In the genomic region with DNA sequence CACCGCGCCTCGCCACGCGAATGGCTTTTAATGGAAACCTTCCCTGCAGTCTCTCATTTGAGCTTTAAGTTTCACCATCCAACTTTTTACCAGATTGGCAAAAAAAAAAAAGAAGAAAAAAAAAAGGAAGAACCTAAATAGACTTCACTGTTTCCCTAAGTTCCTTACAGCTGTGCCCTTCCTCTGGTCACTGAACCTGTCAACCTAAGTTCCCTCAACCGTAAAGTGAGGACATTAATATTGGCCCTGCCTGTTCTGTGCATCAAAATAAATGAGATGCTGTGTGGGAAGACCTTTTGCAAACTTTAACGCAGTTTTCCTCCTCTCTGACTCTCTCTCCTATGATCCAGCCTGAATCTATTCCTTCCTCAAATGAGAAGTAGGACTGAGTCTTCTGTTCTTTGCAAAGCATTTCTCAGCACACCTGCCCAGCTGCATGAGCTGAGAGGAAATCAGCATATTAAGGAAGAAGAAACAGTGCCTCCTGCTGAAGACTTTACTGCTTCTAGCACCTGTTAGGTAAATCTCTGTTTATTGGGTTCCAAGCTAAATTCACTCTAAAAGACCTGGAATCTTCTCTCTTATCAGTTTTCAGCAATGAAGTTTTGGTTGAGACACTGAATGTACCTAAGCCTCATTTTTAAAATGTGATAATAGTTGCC, we compare ENCODE assay signal across 19 cellular contexts.
DNase-seq lines count a peak whose midpoint lies in the region; ATAC-seq and TF ChIP-seq lines count a peak whose summit lies in the region.
"Had no signal": no experiment of that assay in that cellular context is flagged by ENCODE, and none has a peak within 500 bp of the region (broad histone marks: within the 10 kb centered on the region; RNA-seq: fewer than 3 reads in every experiment).

No MANE protein-coding gene starts in this region.

- DNase-seq in GM23338 (ENCODE audit: low spot score) (peak; percentile 65), NB4 (ENCODE audit: low read depth) (peak; percentile 17), neural crest cell (ENCODE audit: low read depth, low spot score) (no peak), HAP-1 (ENCODE audit: low spot score in 2 of 2) (no peak), osteoblast (ENCODE audit: insufficient read length, low spot score, missing footprints) (no peak), hippocampal formation (lab: John Stamatoyannopoulos, UW) (no peak)
- DNase-seq: activated CD4-positive, CD25-positive, alpha-beta regulatory T cell; activated gamma-delta T cell treated with Interleukin-2 at 50 U/mL for 16 hours; BE2C; esophagus squamous epithelium; heart left ventricle; left lung; NCI-H1105; spleen; uterus had no signal

- peak; percentile 52 for ATAC-seq in GM23338
- ATAC-seq in HG03196 (IDR thresholded peaks at IDR 0.05; ENCODE audit: unreplicated experiment) = no peak
- ATAC-seq: heart left ventricle, left lung had no signal

- H3K27ac Mint-ChIP-seq in GM23338 = peak overlapping the region; percentile 2; the same call in 1 of the 2 replicates
- peak overlapping the region; percentile 55 for H3K27ac Mint-ChIP-seq in dendritic cell treated with granulocyte-macrophage colony-stimulating factor and Interleukin-4, amounts not matched to agents 40 ng/mL and 50 ng/mL, for 4 days
- H3K27ac Mint-ChIP-seq in neural crest cell (ENCODE audit: unreplicated experiment) = peak overlapping the region; percentile 95
- H3K27ac Mint-ChIP-seq: stimulated activated naive CD8-positive, alpha-beta T cell treated with anti-CD3 and anti-CD28 coated beads, Interleukin-15, Interleukin-2, amounts not matched to agents 100 ng/mL and 50 ng/mL, for 24 hours had no signal

- H3K4me3 Mint-ChIP-seq in GM23338 (no peak overlapping the region), neural crest cell (no peak overlapping the region)
- no peak overlapping the region for H3K4me3 Mint-ChIP-seq in dendritic cell treated with granulocyte-macrophage colony-stimulating factor and Interleukin-4, amounts not matched to agents 40 ng/mL and 50 ng/mL, for 4 days
- H3K4me3 Mint-ChIP-seq: stimulated activated naive CD8-positive, alpha-beta T cell treated with anti-CD3 and anti-CD28 coated beads, Interleukin-15, Interleukin-2, amounts not matched to agents 100 ng/mL and 50 ng/mL, for 24 hours had no signal

- H2AFZ ChIP-seq in GM23338 = no peak overlapping the region
- no peak overlapping the region for H2AFZ ChIP-seq in osteoblast (ENCODE audit: low read length)

- in situ Hi-C loops in HAP-1 (cut with MboI; ENCODE audit: low sequenced_read_pairs) = no loop called here

- H3K36me3 ChIP-seq in GM23338 (ENCODE audit: insufficient read depth) (no peaks in the 10 kb centered on the region), HAP-1 (replicated peaks) (no peaks in the 10 kb centered on the region), osteoblast (ENCODE audit: insufficient read depth, low read length) (no peaks in the 10 kb centered on the region)
- H3K36me3 ChIP-seq: esophagus squamous epithelium, uterus had no signal

- no peaks in the 10 kb centered on the region for H3K9me3 ChIP-seq in HAP-1
- H3K9me3 ChIP-seq in osteoblast (ENCODE audit: low read depth, low read length) = no peaks in the 10 kb centered on the region
- H3K9me3 ChIP-seq: BE2C, esophagus squamous epithelium, heart left ventricle, left lung, spleen, uterus had no signal

- TF ChIP-seq CTCF in GM23338 (conservative IDR thresholded peaks at IDR 0.05; ENCODE audit: low read depth in 2 of 2) = peak; percentile 55 to 72
- no peak for TF ChIP-seq CTCF in NB4 (IDR thresholded peaks at IDR 0.05; ENCODE audit: low read depth, low read length)
- TF ChIP-seq CTCF in neural crest cell (conservative IDR thresholded peaks at IDR 0.05) = no peak
- TF ChIP-seq CTCF in osteoblast (IDR thresholded peaks at IDR 0.05; ENCODE audit: extremely low read depth, low read depth, low read length) = no peak

- H3K4me3 ChIP-seq in GM23338 (no peak overlapping the region), NB4 (ENCODE audit: low read depth, low read length) (no peak overlapping the region), HAP-1 (no peak overlapping the region), osteoblast (ENCODE audit: insufficient read depth, low read length) (no peak overlapping the region)
- H3K4me3 ChIP-seq: coronary artery, esophagus squamous epithelium, heart left ventricle, left lung, spleen, uterus had no signal

- no peaks in the 10 kb centered on the region for H4K20me1 ChIP-seq in GM23338 (replicated peaks; ENCODE audit: insufficient read depth)
- no peaks in the 10 kb centered on the region for H4K20me1 ChIP-seq in osteoblast (ENCODE audit: insufficient read depth, low read length)

- H3K79me2 ChIP-seq in GM23338 (replicated peaks; ENCODE audit: insufficient read depth) (no peaks in the 10 kb centered on the region), osteoblast (ENCODE audit: insufficient read depth, low read length) (no peaks in the 10 kb centered on the region)

- H3K4me2 ChIP-seq in GM23338 = no peak overlapping the region
- no peak overlapping the region for H3K4me2 ChIP-seq in osteoblast (ENCODE audit: insufficient read depth, low read length)

- intact Hi-C loops in dendritic cell treated with granulocyte-macrophage colony-stimulating factor and Interleukin-4, amounts not matched to agents 40 ng/mL and 50 ng/mL, for 4 days (cut with micrococcal nuclease) = no loop called here

- H3K36me3 Mint-ChIP-seq in GM23338 (ENCODE audit: low read depth) (no peaks in the 10 kb centered on the region), neural crest cell (ENCODE audit: low read depth) (no peaks in the 10 kb centered on the region)
- H3K36me3 Mint-ChIP-seq in dendritic cell treated with granulocyte-macrophage colony-stimulating factor and Interleukin-4, amounts not matched to agents 40 ng/mL and 50 ng/mL, for 4 days (ENCODE audit: low read depth) = no peaks in the 10 kb centered on the region

- H3K9me3 Mint-ChIP-seq in GM23338 (no peaks in the 10 kb centered on the region; the same call in 2 of the 3 replicates), neural crest cell (no peaks in the 10 kb centered on the region)
- no peaks in the 10 kb centered on the region for H3K9me3 Mint-ChIP-seq in dendritic cell treated with granulocyte-macrophage colony-stimulating factor and Interleukin-4, amounts not matched to agents 40 ng/mL and 50 ng/mL, for 4 days
- H3K9me3 Mint-ChIP-seq: stimulated activated naive CD8-positive, alpha-beta T cell treated with anti-CD3 and anti-CD28 coated beads, Interleukin-15, Interleukin-2, amounts not matched to agents 100 ng/mL and 50 ng/mL, for 24 hours had no signal

- H3F3A ChIP-seq in GM23338 (replicated peaks; ENCODE audit: low read depth) = 0 out of 2 replicates have a peak, but pooled peaks cover 6% of the 10 kb centered on the region

- H3K9me2 ChIP-seq in GM23338 (ENCODE audit: insufficient read depth) = 0 out of 2 replicates have a peak, but pooled peaks cover 3% of the 10 kb centered on the region

- H3K4me1 ChIP-seq in GM23338 (ENCODE audit: insufficient read depth) (peaks cover 17% of the 10 kb centered on the region), HAP-1 (peaks cover 7% of the 10 kb centered on the region), osteoblast (ENCODE audit: insufficient read depth, low read length) (peaks cover 13% of the 10 kb centered on the region)
- H3K4me1 ChIP-seq: BE2C, uterus had no signal

- H3K27me3 Mint-ChIP-seq in GM23338 (ENCODE audit: insufficient read depth, low read depth, poor library complexity) = peaks cover 11% of the 10 kb centered on the region
- H3K27me3 Mint-ChIP-seq in dendritic cell treated with granulocyte-macrophage colony-stimulating factor and Interleukin-4, amounts not matched to agents 40 ng/mL and 50 ng/mL, for 4 days = no peaks in the 10 kb centered on the region
- H3K27me3 Mint-ChIP-seq in neural crest cell (ENCODE audit: low read depth) = no peaks in the 10 kb centered on the region

- H3K27ac ChIP-seq in GM23338 (ENCODE audit: low read depth) (no peak overlapping the region), osteoblast (ENCODE audit: low read depth, low read length) (no peak overlapping the region)
- H3K27ac ChIP-seq: uterus had no signal

- no peak for TF ChIP-seq POLR2A in NB4 (IDR thresholded peaks at IDR 0.05; ENCODE audit: extremely low read depth, insufficient read length)

- H3K4me1 Mint-ChIP-seq in GM23338 = peaks cover 29% of the 10 kb centered on the region
- peaks cover 32% of the 10 kb centered on the region for H3K4me1 Mint-ChIP-seq in dendritic cell treated with granulocyte-macrophage colony-stimulating factor and Interleukin-4, amounts not matched to agents 40 ng/mL and 50 ng/mL, for 4 days (ENCODE audit: low read depth)
- H3K4me1 Mint-ChIP-seq in neural crest cell = peaks cover 38% of the 10 kb centered on the region

- no peaks in the 10 kb centered on the region for H3K27me3 ChIP-seq in GM23338 (ENCODE audit: insufficient read depth)
- no peaks in the 10 kb centered on the region for H3K27me3 ChIP-seq in HAP-1 (ENCODE audit: low read depth)
- no peaks in the 10 kb centered on the region for H3K27me3 ChIP-seq in osteoblast (ENCODE audit: insufficient read depth, low read length)
- H3K27me3 ChIP-seq: BE2C, esophagus squamous epithelium, heart left ventricle, left lung, uterus had no signal

TF ChIP-seq in GM23338, 12 proteins besides CTCF, POLR2A, EP300 and RAD21:
- TF ChIP-seq ZNF114 (CRISPR knock-in tag; IDR thresholded peaks at IDR 0.05) = no peak
- TF ChIP-seq, protein P1, sequence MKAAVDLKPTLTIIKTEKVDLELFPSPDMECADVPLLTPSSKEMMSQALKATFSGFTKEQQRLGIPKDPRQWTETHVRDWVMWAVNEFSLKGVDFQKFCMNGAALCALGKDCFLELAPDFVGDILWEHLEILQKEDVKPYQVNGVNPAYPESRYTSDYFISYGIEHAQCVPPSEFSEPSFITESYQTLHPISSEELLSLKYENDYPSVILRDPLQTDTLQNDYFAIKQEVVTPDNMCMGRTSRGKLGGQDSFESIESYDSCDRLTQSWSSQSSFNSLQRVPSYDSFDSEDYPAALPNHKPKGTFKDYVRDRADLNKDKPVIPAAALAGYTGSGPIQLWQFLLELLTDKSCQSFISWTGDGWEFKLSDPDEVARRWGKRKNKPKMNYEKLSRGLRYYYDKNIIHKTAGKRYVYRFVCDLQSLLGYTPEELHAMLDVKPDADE (IDR thresholded peaks at IDR 0.05) = no peak
TF ChIP-seq in GM23338: peak in this region for 0.

Comparison
In these comparisons a context has a peak if more than half of its experiments do, and no peak if none do; other contexts are left out.
1. DNase-seq: peak in GM23338 (single experiment) and NB4 (single experiment); none in neural crest cell (single experiment), HAP-1 (0 of 2), osteoblast (single experiment) and hippocampal formation (0 of 2).
2. H3K27ac Mint-ChIP-seq: peak in every context shown above with its lines; median percentile 95 in neural crest cell; 55 in dendritic cell treated with granulocyte-macrophage colony-stimulating factor and Interleukin-4, amounts not matched to agents 40 ng/mL and 50 ng/mL, for 4 days; 2 in GM23338.
3. CTCF ChIP-seq: peak in GM23338 (2 of 2); none in NB4 (single experiment), neural crest cell (single experiment) and osteoblast (single experiment).